In the genomic region with DNA sequence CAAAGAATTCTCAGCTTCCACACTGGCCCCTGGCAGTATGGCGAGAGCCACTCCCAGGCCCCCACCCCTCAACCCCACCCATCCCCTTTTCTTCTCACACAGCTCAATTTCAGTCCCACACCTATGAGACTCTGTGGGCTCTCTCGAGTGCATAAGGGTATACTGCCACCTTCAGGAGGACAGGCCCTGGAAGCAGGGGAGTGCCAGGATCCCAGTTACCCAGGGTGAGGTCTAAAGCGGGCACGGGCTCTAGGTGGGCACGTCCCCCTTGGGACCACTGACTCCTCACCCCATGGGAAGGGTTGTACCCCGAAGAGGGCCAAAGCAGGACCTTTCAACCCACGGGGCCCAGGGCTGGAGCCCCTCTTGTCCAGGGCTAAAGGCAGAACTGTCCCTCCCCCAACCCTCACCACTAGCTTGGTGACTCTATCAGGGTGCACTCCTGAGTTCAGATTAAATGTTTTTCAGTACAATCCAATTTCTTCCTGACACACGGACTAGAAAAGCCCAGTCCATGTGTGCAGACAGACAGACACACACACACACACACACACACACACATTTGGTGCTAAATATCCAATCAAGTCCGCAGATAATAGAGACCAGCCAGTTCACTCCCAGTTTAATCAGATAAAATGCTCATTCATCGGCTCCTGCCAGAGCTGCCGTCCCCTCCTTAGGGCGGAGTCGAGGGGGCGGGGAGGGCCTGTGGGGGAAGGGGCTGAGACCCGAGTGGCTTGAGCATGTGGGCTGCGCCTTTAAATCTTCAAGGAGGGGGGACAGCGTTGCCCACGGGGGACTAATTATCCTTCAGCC, we compare ENCODE assay signal across 9 cellular contexts. TPM values are rescaled to one million over a fixed set of nuclear protein-coding genes. Genes with fewer than 3 reads are reported as not detected.
DNase-seq lines count a peak whose midpoint lies in the region; ATAC-seq, FAIRE-seq and TF ChIP-seq lines count a peak whose summit lies in the region.
"Had no signal": no experiment of that assay in that cellular context is flagged by ENCODE, and none has a peak within 500 bp of the region (broad histone marks: within the 10 kb centered on the region; RNA-seq: fewer than 3 reads in every experiment).

No MANE protein-coding gene starts in this region.

- ATAC-seq in body of pancreas, result peak; percentile 72
- ATAC-seq in GM19467 (IDR thresholded peaks at IDR 0.05; ENCODE audit: unreplicated experiment), result no peak
- ATAC-seq in HG03354 (IDR thresholded peaks at IDR 0.05; ENCODE audit: poor library complexity, severe bottlenecking, unreplicated experiment), result no peak

- H3K9me3 ChIP-seq in body of pancreas, result no peaks in the 10 kb centered on the region

- no peaks in the 10 kb centered on the region for H3K36me3 ChIP-seq in body of pancreas (replicated peaks in 1 of 2; ENCODE audit: insufficient read depth in 1 of 2, low read depth in 2 of 2)

- no peak for FAIRE-seq in HTR-8/SVneo (lab: Jason Lieb, UNC)

- intact Hi-C loops in body of pancreas (cut with DNase I), result loop anchor here (5.0 kb wide), 1 partner anchor 181 kb away; no protein-coding TSS in a partner anchor

- peak; percentile 53 to 68 (median 60) for TF ChIP-seq CTCF in body of pancreas (IDR thresholded peaks at IDR 0.05)

- no peak for TF ChIP-seq POLR2A in body of pancreas (IDR thresholded peaks at IDR 0.05)

- H3K4me3 ChIP-seq in body of pancreas, result no peak overlapping the region
- H3K4me3 ChIP-seq: skin epidermis had no signal

- peaks cover 0 to 10% of the 10 kb centered on the region in 2 donors for H3K27me3 ChIP-seq in body of pancreas

- DNase-seq in DMS53 (lab: John Stamatoyannopoulos, UW) (peak; percentile 78), HTR-8/SVneo (ENCODE audit: insufficient read length, low spot score) (peak; percentile 87), NOMO-1 treated with dmso at 0.1 percent for 144 hours (lab: John Stamatoyannopoulos, UW; ENCODE audit: unreplicated experiment) (peak; percentile 3), body of pancreas (peak; percentile 59 to 69 (median 64)), inferior parietal cortex (ENCODE audit: extremely low spot score) (peak; percentile 72)
- peak; percentile 51 for DNase-seq in stimulated activated CD8-positive, alpha-beta memory T cell treated with anti-CD3 and anti-CD28 coated beads, Interleukin-4, amount 100 ng/mL, for 48 hours

- H3K4me1 ChIP-seq in body of pancreas, result no peaks in the 10 kb centered on the region

- no peak overlapping the region for H3K27ac ChIP-seq in body of pancreas
- H3K27ac ChIP-seq: skin epidermis had no signal

- 4 to 9% methylated on average over 11 to 18 of the region's 18 CpGs for WGBS in body of pancreas, 2 donors

RNA-seq across cellular contexts. Expression of a gene that starts 59.4 kb away (rescaled TPM):
- total RNA-seq in body of pancreas, result under 1 TPM; 0.26 to 0.99 TPM

Comparison
In these comparisons a context has a peak if more than half of its experiments do, and no peak if none do; other contexts are left out.
1. DNase-seq: peak in every context shown above with its lines; median percentile 87 in HTR-8/SVneo; 78 in DMS53; 72 in inferior parietal cortex; 64 in body of pancreas; 51 in stimulated activated CD8-positive, alpha-beta memory T cell treated with anti-CD3 and anti-CD28 coated beads, Interleukin-4, amount 100 ng/mL, for 48 hours; 3 in NOMO-1 treated with dmso at 0.1 percent for 144 hours.